In genomic region chr5:120463991-120464626, GRCh38 we compare ENCODE assay signal across 8 cellular contexts. TPM values are rescaled to one million over a fixed set of nuclear protein-coding genes. Genes with fewer than 3 reads are reported as not detected.
DNase-seq lines count a peak whose midpoint lies in the region; ATAC-seq and TF ChIP-seq lines count a peak whose summit lies in the region.

TSS of gene PRR16 (plus strand) at chr5:120464300.

- peak; percentile 78 for ATAC-seq in HG02884 (IDR thresholded peaks at IDR 0.05; ENCODE audit: unreplicated experiment)
- ATAC-seq in body of pancreas = peak; percentile 75

- no peak for TF ChIP-seq POLR2A in body of pancreas (IDR thresholded peaks at IDR 0.05)

- CTCF ChIA-PET in AG04450 (lab: Charles Lee) = no interaction called here

- H3K36me3 ChIP-seq in body of pancreas (replicated peaks in 1 of 2; ENCODE audit: insufficient read depth in 1 of 2, low read depth in 2 of 2) (no peaks in the 10 kb centered on the region), iPS-15b (ENCODE audit: control insufficient read depth, insufficient read depth, low read length) (no peaks in the 10 kb centered on the region)

- H3K9me3 ChIP-seq in AG04450 (ENCODE audit: control insufficient read depth, insufficient read depth, low read length) (no peaks in the 10 kb centered on the region), body of pancreas (no peaks in the 10 kb centered on the region), iPS-15b (ENCODE audit: control insufficient read depth, insufficient read depth, low read length) (no peaks in the 10 kb centered on the region)

- no peak; the same call in 1 of the 2 replicates for TF ChIP-seq CTCF in AG04450 (IDR thresholded peaks at IDR 0.05; ENCODE audit: low read depth, low read length)
- peak; percentile 29; the same call in 1 of the 2 replicates for TF ChIP-seq CTCF in GM12875 (IDR thresholded peaks at IDR 0.05; ENCODE audit: borderline replicate concordance, insufficient read depth, low read depth, low read length)
- peak in 2 of 7 experiments; percentile 13 to 33 for TF ChIP-seq CTCF in body of pancreas (IDR thresholded peaks at IDR 0.05)
- TF ChIP-seq CTCF in retinal pigment epithelial cell (conservative IDR thresholded peaks at IDR 0.05; ENCODE audit: low read depth, low read length) = no peak

- H3K27ac ChIP-seq in AG04450 (ENCODE audit: low read depth, low read length) = peak within 1 kb of the TSS; percentile 60
- H3K27ac ChIP-seq in body of pancreas = no peak within 1 kb of the TSS

- POLR2A ChIA-PET in AG04450 (lab: Yijun Ruan, JAX) = no interaction called here

- peak within 1 kb of the TSS; percentile 91 for H3K4me3 ChIP-seq in AG04450 (ENCODE audit: low read depth, low read length)
- peak within 1 kb of the TSS; percentile 31 for H3K4me3 ChIP-seq in GM12875 (ENCODE audit: low read depth, low read length)
- peak within 1 kb of the TSS in 1 of 2 donors; percentile 12 for H3K4me3 ChIP-seq in body of pancreas
- peak within 1 kb of the TSS; percentile 84 for H3K4me3 ChIP-seq in iPS-15b (ENCODE audit: low read depth, low read length)
- peak within 1 kb of the TSS; percentile 71 for H3K4me3 ChIP-seq in retinal pigment epithelial cell (ENCODE audit: low read length)

- no peaks in the 10 kb centered on the region for H3K27me3 ChIP-seq in AG04450 (ENCODE audit: control insufficient read depth, insufficient read depth, low read length)
- no peaks in the 10 kb centered on the region for H3K27me3 ChIP-seq in body of pancreas
- H3K27me3 ChIP-seq in iPS-15b (ENCODE audit: control insufficient read depth, insufficient read depth, low read length) = peaks cover 42% of the 10 kb centered on the region

- peaks cover 19% of the 10 kb centered on the region for H3K4me1 ChIP-seq in body of pancreas
- no peaks in the 10 kb centered on the region for H3K4me1 ChIP-seq in iPS-15b (ENCODE audit: control insufficient read depth, insufficient read depth, low read length)

- DNase-seq in AG04450 (ENCODE audit: low read depth, low spot score) (no peak), NCI-H748 (lab: John Stamatoyannopoulos, UW; ENCODE audit: unreplicated experiment) (peak; percentile 72), body of pancreas (peak; percentile 26 to 58 (median 29)), retinal pigment epithelial cell (ENCODE audit: low read depth) (no peak), NCI-H1092 treated with DMSO at 0.1 percent for 48 hours (lab: John Stamatoyannopoulos, UW) (no peak)

- peak within 1 kb of the TSS; percentile 51 for H3K9ac ChIP-seq in iPS-15b (ENCODE audit: low read depth, low read length)

- 0% methylated on average over 3 to 62 of the region's 62 CpGs for WGBS in body of pancreas, 2 donors

- intact Hi-C loops in body of pancreas (cut with DNase I) = no loop called here

RNA-seq across cellular contexts. Expression of gene PRR16, which starts in this region (rescaled TPM):
- 26.8 and 27.2 TPM in 2 replicates for polyA plus RNA-seq in AG04450 (2011; rRNA removed)
- polyA minus RNA-seq in AG04450 (2011; rRNA and poly(A)+ RNA removed) = 16.3 and 17.0 TPM in 2 replicates
- total RNA-seq in body of pancreas = under 1 TPM; 0.78 to 0.99 TPM

Comparison
In these comparisons a context has a peak if more than half of its experiments do, and no peak if none do; other contexts are left out.
1. Peak in DNase-seq and ATAC-seq in body of pancreas; RNA of the gene not detected or under 1 TPM.